In the genomic region with DNA sequence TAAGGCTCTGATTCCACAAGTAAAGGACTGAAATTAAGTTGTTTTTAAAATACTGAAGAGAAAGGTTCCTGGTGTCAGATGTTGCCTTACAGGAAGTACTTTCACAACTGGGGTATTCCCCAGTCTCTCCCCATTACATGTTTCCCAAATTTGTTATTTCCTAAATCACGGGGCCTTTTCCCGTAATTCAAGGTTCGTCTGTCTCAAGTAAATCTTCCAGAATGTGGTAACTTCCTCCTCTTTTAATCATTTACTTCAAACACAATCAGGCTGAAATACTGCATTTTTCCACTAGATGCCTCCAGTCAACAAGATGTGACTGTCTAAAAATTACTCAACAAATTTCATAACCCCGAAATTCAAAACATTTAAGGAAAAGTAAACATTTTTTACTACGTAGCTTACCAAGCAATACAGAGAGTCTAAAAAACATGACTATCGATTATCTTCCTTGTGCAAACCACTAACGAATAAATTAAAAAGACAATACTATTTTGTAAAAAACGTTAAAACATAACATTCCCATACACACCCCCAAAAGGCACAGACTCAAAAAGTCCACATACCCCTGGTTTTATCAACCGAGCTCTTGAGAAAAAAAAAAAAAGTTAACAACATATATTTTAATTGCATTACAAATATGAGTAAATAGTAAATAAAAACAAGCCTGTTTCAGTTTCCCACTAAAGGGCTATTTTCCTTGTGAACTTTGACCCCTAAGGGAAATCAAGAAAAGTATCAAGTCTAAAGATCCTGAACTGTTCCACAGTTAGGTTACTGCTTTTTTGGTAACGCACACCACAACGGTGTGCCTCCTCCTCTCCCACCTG, we compare ENCODE assay signal across 1 cellular context.
TF ChIP-seq lines count a peak whose summit lies in the region.

No MANE protein-coding gene starts in this region.

TF ChIP-seq in HEK293, 187 proteins besides CTCF, POLR2A, EP300 and RAD21 (continued from another document):
- no peak for TF ChIP-seq ZNF510 (tag by site-specific recombination; IDR thresholded peaks at IDR 0.05; ENCODE audit: insufficient replicate concordance)
- TF ChIP-seq, protein P1, sequence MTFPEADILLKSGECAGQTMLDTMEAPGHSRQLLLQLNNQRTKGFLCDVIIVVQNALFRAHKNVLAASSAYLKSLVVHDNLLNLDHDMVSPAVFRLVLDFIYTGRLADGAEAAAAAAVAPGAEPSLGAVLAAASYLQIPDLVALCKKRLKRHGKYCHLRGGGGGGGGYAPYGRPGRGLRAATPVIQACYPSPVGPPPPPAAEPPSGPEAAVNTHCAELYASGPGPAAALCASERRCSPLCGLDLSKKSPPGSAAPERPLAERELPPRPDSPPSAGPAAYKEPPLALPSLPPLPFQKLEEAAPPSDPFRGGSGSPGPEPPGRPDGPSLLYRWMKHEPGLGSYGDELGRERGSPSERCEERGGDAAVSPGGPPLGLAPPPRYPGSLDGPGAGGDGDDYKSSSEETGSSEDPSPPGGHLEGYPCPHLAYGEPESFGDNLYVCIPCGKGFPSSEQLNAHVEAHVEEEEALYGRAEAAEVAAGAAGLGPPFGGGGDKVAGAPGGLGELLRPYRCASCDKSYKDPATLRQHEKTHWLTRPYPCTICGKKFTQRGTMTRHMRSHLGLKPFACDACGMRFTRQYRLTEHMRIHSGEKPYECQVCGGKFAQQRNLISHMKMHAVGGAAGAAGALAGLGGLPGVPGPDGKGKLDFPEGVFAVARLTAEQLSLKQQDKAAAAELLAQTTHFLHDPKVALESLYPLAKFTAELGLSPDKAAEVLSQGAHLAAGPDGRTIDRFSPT (tag by site-specific recombination; IDR thresholded peaks at IDR 0.05) = no peak
- no peak for TF ChIP-seq ZNF707 (tag by site-specific recombination; IDR thresholded peaks at IDR 0.05)
- TF ChIP-seq ZBTB20 (tag by site-specific recombination; IDR thresholded peaks at IDR 0.05) = no peak
- no peak for TF ChIP-seq ZNF629 (tag by site-specific recombination; IDR thresholded peaks at IDR 0.05)
